ENCODE assay signal across 8 cellular contexts in the genomic region with DNA sequence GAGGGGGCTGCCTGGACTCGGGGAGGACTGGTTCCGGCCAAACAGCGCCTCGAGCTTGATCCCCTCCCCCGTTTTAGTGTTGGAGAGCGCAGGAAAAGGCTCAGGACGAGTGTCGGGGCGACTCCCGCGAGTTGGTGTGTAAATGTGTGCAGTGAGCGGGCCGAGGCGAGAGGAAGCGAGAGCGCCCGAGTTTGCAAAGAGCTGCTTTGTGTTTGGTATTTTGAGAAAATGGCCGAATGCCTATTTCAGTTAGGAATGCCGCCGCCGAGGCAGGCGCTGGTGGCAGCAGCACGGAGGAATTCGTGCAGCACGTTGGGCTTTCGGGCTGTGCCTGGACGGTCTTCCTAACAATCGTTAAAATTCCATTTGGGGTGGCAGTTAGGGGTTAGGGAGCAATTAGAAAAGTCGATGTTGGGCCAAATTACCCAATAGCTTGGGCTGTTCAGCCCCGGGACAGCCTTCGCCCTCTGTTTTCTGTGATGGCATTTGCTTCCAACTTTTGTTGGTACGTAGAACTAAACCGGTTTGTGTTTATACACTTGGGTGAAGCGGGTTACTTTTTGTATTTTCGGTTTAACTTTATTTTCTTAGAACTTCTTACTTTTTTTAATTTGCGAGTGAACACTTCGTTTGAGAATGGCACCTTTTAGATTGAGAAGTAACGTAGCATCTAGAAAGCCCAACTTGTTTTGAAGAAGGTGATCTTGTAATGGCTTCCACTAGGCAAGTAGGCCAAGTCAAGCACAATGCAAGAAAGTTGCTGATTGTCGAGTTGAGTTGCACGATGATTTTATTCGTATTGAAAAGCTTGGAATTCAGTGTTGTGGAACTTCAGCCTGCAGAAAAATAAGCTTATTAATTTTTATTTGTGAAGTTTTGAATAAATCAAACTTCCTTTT. TPM values are rescaled to one million over a fixed set of nuclear protein-coding genes. Genes with fewer than 3 reads are reported as not detected.
DNase-seq lines count a peak whose midpoint lies in the region; ATAC-seq and TF ChIP-seq lines count a peak whose summit lies in the region.

No MANE protein-coding gene starts in this region.

- peaks cover 54% of the 10 kb centered on the region for H3K4me1 Mint-ChIP-seq in activated naive CD8-positive, alpha-beta T cell treated with anti-CD3 and anti-CD28 coated beads, Interleukin-2, amount 50 U/mL, for 24 hours
- peaks cover 38% of the 10 kb centered on the region for H3K4me1 Mint-ChIP-seq in osteocyte (ENCODE audit: unreplicated experiment)

- peaks cover 6% of the 10 kb centered on the region for H3K27me3 ChIP-seq in BJ (ENCODE audit: control insufficient read depth, insufficient read depth, low read length)

- DNase-seq in BJ (ENCODE audit: low read depth) = no peak
- peak; percentile 21 for DNase-seq in OCI-M2 (lab: John Stamatoyannopoulos, UW; ENCODE audit: unreplicated experiment)
- peak; percentile 60 for DNase-seq in activated naive CD8-positive, alpha-beta T cell treated with anti-CD3 and anti-CD28 coated beads, Interleukin-2, amount 50 U/mL, for 24 hours
- DNase-seq in head of caudate nucleus = peak in 39 of 42 donors; percentile 8 to 76 (median 44)
- DNase-seq in osteocyte (ENCODE audit: extremely low spot score, unreplicated experiment) = peak; percentile 85
- no peak for DNase-seq in COR-L47 (lab: John Stamatoyannopoulos, UW)

- peaks cover 7% of the 10 kb centered on the region for H3K27me3 Mint-ChIP-seq in activated naive CD8-positive, alpha-beta T cell treated with anti-CD3 and anti-CD28 coated beads, Interleukin-2, amount 50 U/mL, for 24 hours
- H3K27me3 Mint-ChIP-seq in osteocyte (ENCODE audit: unreplicated experiment) = peaks cover 7% of the 10 kb centered on the region

- no peaks in the 10 kb centered on the region for H3K36me3 ChIP-seq in BJ (ENCODE audit: control insufficient read depth, insufficient read depth, low read length)

- H3K9me3 Mint-ChIP-seq in activated naive CD8-positive, alpha-beta T cell treated with anti-CD3 and anti-CD28 coated beads, Interleukin-2, amount 50 U/mL, for 24 hours = no peaks in the 10 kb centered on the region
- no peaks in the 10 kb centered on the region for H3K9me3 Mint-ChIP-seq in osteocyte (ENCODE audit: unreplicated experiment)

- H3K27ac Mint-ChIP-seq in activated naive CD8-positive, alpha-beta T cell treated with anti-CD3 and anti-CD28 coated beads, Interleukin-2, amount 50 U/mL, for 24 hours = peak overlapping the region; percentile 94
- H3K27ac Mint-ChIP-seq in osteocyte (ENCODE audit: unreplicated experiment) = peak overlapping the region; percentile 87

- intact Hi-C loops in head of caudate nucleus (cut with DNase I) = loop anchor here (5.0 kb wide), 2 partner anchors 68 to 472 kb away; partner anchors contain the start of genes NOA1, PAICS, POLR2B and PPAT

- ATAC-seq in GM18870 (IDR thresholded peaks at IDR 0.05; ENCODE audit: unreplicated experiment) = peak; percentile 30
- peak; percentile 21 for ATAC-seq in HG03095 (IDR thresholded peaks at IDR 0.05; ENCODE audit: unreplicated experiment)
- ATAC-seq in activated naive CD8-positive, alpha-beta T cell treated with anti-CD3 and anti-CD28 coated beads, Interleukin-2, amount 50 U/mL, for 24 hours = peak; percentile 12

- CTCF ChIA-PET in BJ (lab: Yijun Ruan, JAX) = no interaction called here

- peak overlapping the region; percentile 76 for H3K4me3 ChIP-seq in BJ (ENCODE audit: low read depth, low read length)

- H3K4me3 Mint-ChIP-seq in activated naive CD8-positive, alpha-beta T cell treated with anti-CD3 and anti-CD28 coated beads, Interleukin-2, amount 50 U/mL, for 24 hours = peak overlapping the region; percentile 97
- H3K4me3 Mint-ChIP-seq in osteocyte (ENCODE audit: unreplicated experiment) = peak overlapping the region; percentile 86

- no peak for TF ChIP-seq CTCF in BJ (IDR thresholded peaks at IDR 0.05; ENCODE audit: insufficient read depth, low read depth, low read length)
- TF ChIP-seq CTCF in osteocyte (IDR thresholded peaks at IDR 0.05) = no peak

- POLR2A ChIA-PET in BJ (lab: Charles Lee) = interaction anchor here (0.7 kb wide), 1 partner anchor 43 kb away, joined by 4 read pairs; no protein-coding TSS in a partner anchor

- peaks cover 20% of the 10 kb centered on the region for H3K36me3 Mint-ChIP-seq in activated naive CD8-positive, alpha-beta T cell treated with anti-CD3 and anti-CD28 coated beads, Interleukin-2, amount 50 U/mL, for 24 hours (ENCODE audit: low read depth)
- peaks cover 13% of the 10 kb centered on the region for H3K36me3 Mint-ChIP-seq in osteocyte (ENCODE audit: unreplicated experiment)

RNA-seq across cellular contexts. Expression of gene REST, which starts 1.6 kb away (rescaled TPM):
- 13.2 and 22.1 TPM in 2 replicates for polyA plus RNA-seq in BJ (2011; rRNA removed)
- polyA minus RNA-seq in BJ (2011; rRNA and poly(A)+ RNA removed) = 24.1 and 41.4 TPM in 2 replicates
- 55.5 and 61.1 TPM in 2 replicates for total RNA-seq in osteocyte

Comparison
In these comparisons a context has a peak if more than half of its experiments do, and no peak if none do; other contexts are left out.
1. DNase-seq: peak in OCI-M2 (single experiment), activated naive CD8-positive, alpha-beta T cell treated with anti-CD3 and anti-CD28 coated beads, Interleukin-2, amount 50 U/mL, for 24 hours (single experiment), head of caudate nucleus (39 of 42) and osteocyte (single experiment); none in BJ (single experiment) and COR-L47 (single experiment).
2. Peak in every context shown above with its lines, with median percentiles within 50 percentile points of each other: ATAC-seq.